8 cellular contexts compared by ENCODE assay signal in the genomic region with DNA sequence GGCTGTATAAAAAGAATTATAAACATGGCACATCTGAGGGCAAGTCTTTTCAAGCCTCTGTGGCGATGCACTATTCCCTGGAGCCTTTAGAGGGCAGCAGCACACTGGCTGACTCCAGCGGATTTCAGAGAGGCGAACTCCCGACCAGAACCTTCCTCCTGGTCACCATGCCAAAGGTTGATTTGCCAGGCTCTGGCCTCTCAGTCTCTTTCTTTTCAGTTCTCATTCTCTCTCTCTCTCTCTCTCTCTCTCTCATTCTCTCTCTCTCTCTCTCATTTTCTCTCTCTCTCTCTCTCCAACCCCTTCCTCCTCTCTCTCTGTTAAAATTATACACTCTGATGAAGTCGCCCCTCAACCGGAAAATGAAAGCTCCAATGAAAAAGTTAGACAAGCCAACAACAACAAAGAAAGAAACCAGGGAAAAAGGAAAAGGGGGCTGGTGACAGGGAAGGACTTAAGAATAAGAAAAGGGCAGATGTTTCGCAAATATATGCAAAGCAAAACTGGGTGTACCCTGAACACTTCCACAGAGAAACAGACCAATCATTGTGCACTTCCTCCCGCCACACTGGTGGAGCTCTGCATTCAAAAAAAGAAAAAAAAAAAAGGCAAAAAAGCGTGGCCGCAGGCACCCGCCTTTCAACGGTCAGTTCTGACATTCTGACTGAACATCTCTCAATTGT.
A peak's percentile ranks its signal among the peaks of the same experiment; 100 is the strongest.
DNase-seq lines count a peak whose midpoint lies in the region; ATAC-seq and TF ChIP-seq lines count a peak whose summit lies in the region.

No MANE protein-coding gene starts in this region.

- H3K4me1 ChIP-seq in DOHH2 (ENCODE audit: control insufficient read depth, low read length) (peaks cover 13% of the 10 kb centered on the region), Karpas-422 (ENCODE audit: low read length) (peaks cover 10% of the 10 kb centered on the region), parathyroid adenoma (peaks cover 15% of the 10 kb centered on the region), thymus (ENCODE audit: control insufficient read depth, insufficient read depth, low read length) (no peaks in the 10 kb centered on the region)

- H4K20me1 ChIP-seq in DOHH2 (ENCODE audit: control insufficient read depth, insufficient read depth, low read depth, low read length), result no peaks in the 10 kb centered on the region
- H4K20me1 ChIP-seq in Karpas-422 (ENCODE audit: insufficient read depth, low read depth, low read length), result no peaks in the 10 kb centered on the region

- H3K9me3 ChIP-seq in DOHH2 (ENCODE audit: control insufficient read depth, insufficient read depth, low read length) (no peaks in the 10 kb centered on the region), Karpas-422 (ENCODE audit: low read length) (no peaks in the 10 kb centered on the region), parathyroid adenoma (ENCODE audit: control insufficient read depth, low read length) (no peaks in the 10 kb centered on the region), thymus (ENCODE audit: control insufficient read depth) (no peaks in the 10 kb centered on the region)

- peaks cover 8% of the 10 kb centered on the region for H3K27me3 Mint-ChIP-seq in glutamatergic neuron (ENCODE audit: unreplicated experiment)

- H3K79me2 ChIP-seq in DOHH2 (ENCODE audit: control insufficient read depth, low read length) (no peaks in the 10 kb centered on the region), Karpas-422 (ENCODE audit: low read length) (no peaks in the 10 kb centered on the region), parathyroid adenoma (no peaks in the 10 kb centered on the region)

- peaks cover 0 to 6% of the 10 kb centered on the region in 2 donors for H3K36me3 Mint-ChIP-seq in activated naive CD4-positive, alpha-beta T cell treated with anti-CD3 and anti-CD28 coated beads, Interleukin-2, amount 50 U/mL, for 72 hours
- H3K36me3 Mint-ChIP-seq in glutamatergic neuron (ENCODE audit: unreplicated experiment), result peaks cover 4% of the 10 kb centered on the region

- H3K4me1 Mint-ChIP-seq in glutamatergic neuron (ENCODE audit: low read depth, unreplicated experiment), result peaks cover 18% of the 10 kb centered on the region

- H3K4me3 ChIP-seq in DOHH2 (ENCODE audit: low read length) (peak overlapping the region; percentile 67), Karpas-422 (ENCODE audit: low read length) (peak overlapping the region; percentile 55), parathyroid adenoma (ENCODE audit: low read depth, low read length) (peak overlapping the region; percentile 48), thymus (ENCODE audit: low read length) (peak overlapping the region; percentile 28)

- peak overlapping the region; percentile 14 for H3K4me3 Mint-ChIP-seq in glutamatergic neuron (ENCODE audit: unreplicated experiment)

- H3K4me2 ChIP-seq in DOHH2 (ENCODE audit: low read length) (peak overlapping the region; percentile 70), Karpas-422 (ENCODE audit: low read depth, low read length, poor library complexity, severe bottlenecking) (peak overlapping the region; percentile 76), parathyroid adenoma (ENCODE audit: low read length) (peak overlapping the region; percentile 56)

- H3K9ac ChIP-seq in Karpas-422 (ENCODE audit: low read length) (peak overlapping the region; percentile 49), parathyroid adenoma (no peak overlapping the region)

- H3F3A ChIP-seq in DOHH2 (ENCODE audit: control insufficient read depth, insufficient read depth), result no peaks in the 10 kb centered on the region

- peak overlapping the region in 1 of 2 donors; percentile 44 for H3K27ac Mint-ChIP-seq in activated naive CD4-positive, alpha-beta T cell treated with anti-CD3 and anti-CD28 coated beads, Interleukin-2, amount 50 U/mL, for 72 hours
- H3K27ac Mint-ChIP-seq in glutamatergic neuron (ENCODE audit: unreplicated experiment), result peak overlapping the region; percentile 93

- 57% methylated on average over 12 of the region's 12 CpGs for WGBS in thymus

- ATAC-seq in GM21528 (IDR thresholded peaks at IDR 0.05; ENCODE audit: low FRiP score, unreplicated experiment) (peak; percentile 85), SK-N-SH treated with all-trans-retinoic acid at 6 μM for 48 hours (peak; percentile 96)
- peak; percentile 81 to 93 for ATAC-seq in activated naive CD4-positive, alpha-beta T cell treated with anti-CD3 and anti-CD28 coated beads, Interleukin-2, amount 50 U/mL, for 72 hours

- peak; percentile 92 for TF ChIP-seq CTCF in DOHH2 (IDR thresholded peaks at IDR 0.05; ENCODE audit: low read depth, low read length, poor library complexity, severe bottlenecking)
- TF ChIP-seq CTCF in glutamatergic neuron (IDR thresholded peaks at IDR 0.05; ENCODE audit: partially characterized antibody, unreplicated experiment), result peak; percentile 76
- TF ChIP-seq CTCF in parathyroid adenoma (IDR thresholded peaks at IDR 0.05), result peak; percentile 94

- DNase-seq in Karpas-422, result peak; percentile 90
- peak; percentile 67 to 73 for DNase-seq in activated naive CD4-positive, alpha-beta T cell treated with anti-CD3 and anti-CD28 coated beads, Interleukin-2, amount 50 U/mL, for 72 hours (ENCODE audit: low spot score in 2 of 2)
- DNase-seq in glutamatergic neuron, result peak; percentile 79

- H3K27me3 ChIP-seq in DOHH2 (ENCODE audit: control insufficient read depth, low read length), result no peaks in the 10 kb centered on the region
- no peaks in the 10 kb centered on the region for H3K27me3 ChIP-seq in Karpas-422 (ENCODE audit: low read length)
- no peaks in the 10 kb centered on the region for H3K27me3 ChIP-seq in parathyroid adenoma (ENCODE audit: control insufficient read depth, insufficient read depth, low read length)
- H3K27me3 ChIP-seq in thymus (ENCODE audit: control insufficient read depth, insufficient read depth), result no peaks in the 10 kb centered on the region

- H3K36me3 ChIP-seq in DOHH2 (ENCODE audit: control insufficient read depth, low read length) (peaks cover 47% of the 10 kb centered on the region), Karpas-422 (ENCODE audit: insufficient read depth, low read length) (no peaks in the 10 kb centered on the region), parathyroid adenoma (ENCODE audit: control insufficient read depth, insufficient read depth, low read length) (no peaks in the 10 kb centered on the region), thymus (ENCODE audit: control insufficient read depth, insufficient read depth) (peaks cover 3% of the 10 kb centered on the region)

- peak overlapping the region; percentile 28; the same call in 1 of the 2 replicates for H3K27ac ChIP-seq in DOHH2 (ENCODE audit: low read depth, low read length)
- 0 out of 2 replicates have a peak overlapping the region, but pooled peaks have one; percentile 38 for H3K27ac ChIP-seq in Karpas-422 (ENCODE audit: low read length)
- H3K27ac ChIP-seq in parathyroid adenoma, result peak overlapping the region; percentile 41
- no peak overlapping the region for H3K27ac ChIP-seq in thymus (ENCODE audit: low read depth)

- H3K9me3 Mint-ChIP-seq in activated naive CD4-positive, alpha-beta T cell treated with anti-CD3 and anti-CD28 coated beads, Interleukin-2, amount 50 U/mL, for 72 hours, result no peaks in the 10 kb centered on the region
- no peaks in the 10 kb centered on the region for H3K9me3 Mint-ChIP-seq in glutamatergic neuron (ENCODE audit: unreplicated experiment)

- H2AFZ ChIP-seq in Karpas-422 (ENCODE audit: low read length), result peak overlapping the region; percentile 82
- peak overlapping the region; percentile 86 for H2AFZ ChIP-seq in parathyroid adenoma

- H3K9me2 ChIP-seq in DOHH2 (replicated peaks; ENCODE audit: control insufficient read depth, low read length) (no peaks in the 10 kb centered on the region), Karpas-422 (replicated peaks; ENCODE audit: insufficient read depth, low read length) (no peaks in the 10 kb centered on the region)

TF ChIP-seq in SK-N-SH treated with all-trans-retinoic acid at 6 μM for 48 hours, 23 proteins besides CTCF, POLR2A, EP300 and RAD21:
- TF ChIP-seq ZFP3 (CRISPR knock-in tag; IDR thresholded peaks at IDR 0.05) (no peak), BACH2 (CRISPR knock-in tag; IDR thresholded peaks at IDR 0.05; ENCODE audit: borderline replicate concordance) (no peak), TOX (CRISPR knock-in tag; IDR thresholded peaks at IDR 0.05; ENCODE audit: borderline replicate concordance) (no peak), ZC3H10 (CRISPR knock-in tag; IDR thresholded peaks at IDR 0.05) (no peak), ZNF565 (CRISPR knock-in tag; conservative IDR thresholded peaks at IDR 0.05; ENCODE audit: low read depth) (no peak), ESRRG (CRISPR knock-in tag; IDR thresholded peaks at IDR 0.05) (no peak), ARNTL (CRISPR knock-in tag; IDR thresholded peaks at IDR 0.05; ENCODE audit: borderline replicate concordance, low read depth) (no peak), ISL1 (CRISPR knock-in tag; IDR thresholded peaks at IDR 0.05) (no peak), ZNF70 (CRISPR knock-in tag; IDR thresholded peaks at IDR 0.05) (no peak), TCF4 (CRISPR knock-in tag; IDR thresholded peaks at IDR 0.05; ENCODE audit: borderline replicate concordance) (no peak), CSDC2 (CRISPR knock-in tag; IDR thresholded peaks at IDR 0.05) (no peak), PPARA (CRISPR knock-in tag; IDR thresholded peaks at IDR 0.05; ENCODE audit: borderline replicate concordance) (no peak)
- TF ChIP-seq, protein P1, sequence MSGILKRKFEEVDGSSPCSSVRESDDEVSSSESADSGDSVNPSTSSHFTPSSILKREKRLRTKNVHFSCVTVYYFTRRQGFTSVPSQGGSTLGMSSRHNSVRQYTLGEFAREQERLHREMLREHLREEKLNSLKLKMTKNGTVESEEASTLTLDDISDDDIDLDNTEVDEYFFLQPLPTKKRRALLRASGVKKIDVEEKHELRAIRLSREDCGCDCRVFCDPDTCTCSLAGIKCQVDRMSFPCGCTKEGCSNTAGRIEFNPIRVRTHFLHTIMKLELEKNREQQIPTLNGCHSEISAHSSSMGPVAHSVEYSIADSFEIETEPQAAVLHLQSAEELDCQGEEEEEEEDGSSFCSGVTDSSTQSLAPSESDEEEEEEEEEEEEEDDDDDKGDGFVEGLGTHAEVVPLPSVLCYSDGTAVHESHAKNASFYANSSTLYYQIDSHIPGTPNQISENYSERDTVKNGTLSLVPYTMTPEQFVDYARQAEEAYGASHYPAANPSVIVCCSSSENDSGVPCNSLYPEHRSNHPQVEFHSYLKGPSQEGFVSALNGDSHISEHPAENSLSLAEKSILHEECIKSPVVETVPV (CRISPR knock-in tag; IDR thresholded peaks at IDR 0.05), result no peak
